In the genomic region with DNA sequence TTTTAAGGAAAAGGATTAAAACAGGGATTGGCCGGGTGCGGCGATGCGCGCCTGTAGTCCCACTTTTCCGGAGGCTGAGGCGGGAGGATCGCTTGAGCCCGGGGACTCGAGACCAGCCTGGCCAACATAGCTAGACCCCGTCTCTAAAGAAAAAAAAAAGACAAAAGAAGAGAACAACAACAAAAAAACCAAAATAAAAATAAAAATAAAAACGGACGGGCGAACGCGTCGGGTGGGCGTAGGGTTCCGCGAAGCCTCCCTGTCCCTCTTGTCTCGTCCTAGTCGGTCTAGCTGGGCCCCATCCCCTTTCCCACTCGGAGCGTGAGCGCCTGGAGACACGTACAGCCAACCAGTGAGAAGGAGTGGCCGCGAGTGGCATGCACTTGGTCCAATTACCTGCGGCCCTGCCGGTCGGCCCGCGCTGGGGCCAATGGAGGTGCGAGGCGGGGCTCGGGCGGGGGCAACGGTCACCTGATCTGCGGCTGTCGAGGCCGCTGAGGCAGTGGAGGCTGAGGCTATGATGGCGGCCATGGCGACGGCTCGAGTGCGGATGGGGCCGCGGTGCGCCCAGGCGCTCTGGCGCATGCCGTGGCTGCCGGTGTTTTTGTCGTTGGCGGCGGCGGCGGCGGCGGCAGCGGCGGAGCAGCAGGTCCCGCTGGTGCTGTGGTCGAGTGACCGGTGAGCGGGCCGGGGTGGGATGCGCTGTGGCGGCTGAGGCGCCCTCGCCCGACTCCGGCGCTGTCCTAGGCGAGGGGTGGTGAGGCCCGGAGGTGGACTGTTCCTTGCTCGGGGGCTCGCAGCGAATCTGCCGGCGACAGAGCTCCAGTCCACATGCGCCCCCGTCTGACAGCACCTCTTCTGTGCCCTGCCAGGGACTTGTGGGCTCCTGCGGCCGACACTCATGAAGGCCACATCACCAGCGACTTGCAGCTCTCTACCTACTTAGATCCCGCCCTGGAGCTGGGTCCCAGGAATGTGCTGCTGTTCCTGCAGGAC, we compare ENCODE assay signal across 8 cellular contexts. TPM values are rescaled to one million over a fixed set of nuclear protein-coding genes. Genes with fewer than 3 reads are reported as not detected.
A peak's percentile ranks its signal among the peaks of the same experiment; 100 is the strongest.
DNase-seq lines count a peak whose midpoint lies in the region; ATAC-seq and TF ChIP-seq lines count a peak whose summit lies in the region.

A gene with protein sequence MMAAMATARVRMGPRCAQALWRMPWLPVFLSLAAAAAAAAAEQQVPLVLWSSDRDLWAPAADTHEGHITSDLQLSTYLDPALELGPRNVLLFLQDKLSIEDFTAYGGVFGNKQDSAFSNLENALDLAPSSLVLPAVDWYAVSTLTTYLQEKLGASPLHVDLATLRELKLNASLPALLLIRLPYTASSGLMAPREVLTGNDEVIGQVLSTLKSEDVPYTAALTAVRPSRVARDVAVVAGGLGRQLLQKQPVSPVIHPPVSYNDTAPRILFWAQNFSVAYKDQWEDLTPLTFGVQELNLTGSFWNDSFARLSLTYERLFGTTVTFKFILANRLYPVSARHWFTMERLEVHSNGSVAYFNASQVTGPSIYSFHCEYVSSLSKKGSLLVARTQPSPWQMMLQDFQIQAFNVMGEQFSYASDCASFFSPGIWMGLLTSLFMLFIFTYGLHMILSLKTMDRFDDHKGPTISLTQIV (plus strand): TSS at position 502 of the 996 bp plus-strand sequence. CDS start 16 bp downstream, at position 518.

- DNase-seq in DND-41 (peak; percentile 94), RPMI8226 (peak; percentile 95), fibroblast of mammary gland (ENCODE audit: low read depth) (peak; percentile 92), natural killer cell (peak; percentile 81)
- DNase-seq in stimulated activated naive CD4-positive, alpha-beta T cell treated with Interleukin-2 at 50 U/mL for 16 hours (lab: John Stamatoyannopoulos, UW) = peak; percentile 87

- peaks cover 14% of the 10 kb centered on the region for H3K36me3 Mint-ChIP-seq in activated T-helper 17 cell treated with anti-CD3 and anti-CD28 coated beads, Interleukin-2, amount 50 U/mL, for 72 hours (ENCODE audit: low read depth)
- H3K36me3 Mint-ChIP-seq in natural killer cell = no peaks in the 10 kb centered on the region

- intact Hi-C loops in natural killer cell (cut with micrococcal nuclease) = loop anchor here (5.0 kb wide), 1 partner anchor 49 kb away; the partner anchor contains the start of gene LAGE3

- H3K4me3 Mint-ChIP-seq in activated T-helper 17 cell treated with anti-CD3 and anti-CD28 coated beads, Interleukin-2, amount 50 U/mL, for 72 hours = peak within 1 kb of the TSS; percentile 85
- peak within 1 kb of the TSS; percentile 86 for H3K4me3 Mint-ChIP-seq in natural killer cell

- H3K27me3 Mint-ChIP-seq in activated T-helper 17 cell treated with anti-CD3 and anti-CD28 coated beads, Interleukin-2, amount 50 U/mL, for 72 hours = no peaks in the 10 kb centered on the region
- no peaks in the 10 kb centered on the region for H3K27me3 Mint-ChIP-seq in natural killer cell (ENCODE audit: low read depth in 2 of 2)

- H3K27ac ChIP-seq in DND-41 (ENCODE audit: low read length) = peak within 1 kb of the TSS; percentile 75
- H3K27ac ChIP-seq in KOPT-K1 (ENCODE audit: low read depth, low read length, poor library complexity, severe bottlenecking) = peak within 1 kb of the TSS; percentile 58

- peaks cover 34% of the 10 kb centered on the region for H3K4me1 ChIP-seq in DND-41 (ENCODE audit: insufficient read depth, low read length)

- peaks cover 6% of the 10 kb centered on the region for H3K4me1 Mint-ChIP-seq in activated T-helper 17 cell treated with anti-CD3 and anti-CD28 coated beads, Interleukin-2, amount 50 U/mL, for 72 hours
- peaks cover 22 to 25% of the 10 kb centered on the region in 2 donors for H3K4me1 Mint-ChIP-seq in natural killer cell

- no peaks in the 10 kb centered on the region for H3K9me3 Mint-ChIP-seq in activated T-helper 17 cell treated with anti-CD3 and anti-CD28 coated beads, Interleukin-2, amount 50 U/mL, for 72 hours
- no peaks in the 10 kb centered on the region for H3K9me3 Mint-ChIP-seq in natural killer cell

- no peaks in the 10 kb centered on the region for H4K20me1 ChIP-seq in DND-41 (ENCODE audit: insufficient read depth, low read length)

- H3K9ac ChIP-seq in DND-41 (ENCODE audit: low read depth, low read length) = peak within 1 kb of the TSS; percentile 79

- H3K27me3 ChIP-seq in DND-41 (ENCODE audit: insufficient read depth, low read length, poor library complexity) = no peaks in the 10 kb centered on the region

- H2AFZ ChIP-seq in DND-41 (ENCODE audit: low read depth, low read length) = peak within 1 kb of the TSS; percentile 68

- ATAC-seq in DND-41 (ENCODE audit: insufficient read depth, low read depth) (peak; percentile 100), GM21786 (IDR thresholded peaks at IDR 0.05; ENCODE audit: unreplicated experiment) (peak; percentile 97), natural killer cell (peak; percentile 97 to 99 (median 97))
- ATAC-seq in activated T-helper 17 cell treated with anti-CD3 and anti-CD28 coated beads, Interleukin-2, amount 50 U/mL, for 72 hours (replicated peaks) = peak; percentile 99

- H3K36me3 ChIP-seq in DND-41 (ENCODE audit: insufficient read depth, low read length) = peaks cover 20% of the 10 kb centered on the region
- H3K36me3 ChIP-seq in KOPT-K1 (ENCODE audit: insufficient read depth, low read length) = peaks cover 17% of the 10 kb centered on the region; the same call in 1 of the 2 replicates

- TF ChIP-seq CTCF in DND-41 (IDR thresholded peaks at IDR 0.05; ENCODE audit: borderline replicate concordance, extremely low read depth, low read length, poor library complexity, severe bottlenecking) (peak; percentile 40), fibroblast of mammary gland (conservative IDR thresholded peaks at IDR 0.05; ENCODE audit: control insufficient read depth, insufficient read depth, low read depth, low read length) (no peak), natural killer cell (IDR thresholded peaks at IDR 0.05) (no peak)

- H3K9me3 ChIP-seq in DND-41 (ENCODE audit: insufficient read depth, low read length, severe bottlenecking) = no peaks in the 10 kb centered on the region
- no peaks in the 10 kb centered on the region for H3K9me3 ChIP-seq in KOPT-K1 (ENCODE audit: insufficient read depth, low read length, poor library complexity, severe bottlenecking)

- peak within 1 kb of the TSS; percentile 73 for H3K27ac Mint-ChIP-seq in activated T-helper 17 cell treated with anti-CD3 and anti-CD28 coated beads, Interleukin-2, amount 50 U/mL, for 72 hours
- peak within 1 kb of the TSS; percentile 83 to 84 for H3K27ac Mint-ChIP-seq in natural killer cell

- peaks cover 30% of the 10 kb centered on the region for H3K79me2 ChIP-seq in DND-41 (ENCODE audit: insufficient read depth, low read length)

- H3K4me3 ChIP-seq in DND-41 (ENCODE audit: low read depth in 1 of 2, low read length in 2 of 2) = peak within 1 kb of the TSS; percentile 46 to 88; a peak in 3 of 4 replicates
- H3K4me3 ChIP-seq in fibroblast of mammary gland (ENCODE audit: control insufficient read depth, low read depth, low read length) = peak within 1 kb of the TSS; percentile 58

- H3K4me2 ChIP-seq in DND-41 (ENCODE audit: insufficient read depth, low read length) = peak within 1 kb of the TSS; percentile 86

RNA-seq across cellular contexts. Expression of the gene that starts here (rescaled TPM):
- total RNA-seq in activated T-helper 17 cell treated with anti-CD3 and anti-CD28 coated beads, Interleukin-2, amount 50 U/mL, for 72 hours = 10 to 100 TPM; 39.9 to 42.1 TPM
- total RNA-seq in natural killer cell = 10 to 100 TPM; 62.4 to 71.7 (median 65.9) TPM

Comparison
In these comparisons a context has a peak if more than half of its experiments do, and no peak if none do; other contexts are left out.
1. Peak in every context shown above with its lines: DNase-seq, ATAC-seq, H3K4me3 ChIP-seq and H3K27ac ChIP-seq.